In the genomic region with DNA sequence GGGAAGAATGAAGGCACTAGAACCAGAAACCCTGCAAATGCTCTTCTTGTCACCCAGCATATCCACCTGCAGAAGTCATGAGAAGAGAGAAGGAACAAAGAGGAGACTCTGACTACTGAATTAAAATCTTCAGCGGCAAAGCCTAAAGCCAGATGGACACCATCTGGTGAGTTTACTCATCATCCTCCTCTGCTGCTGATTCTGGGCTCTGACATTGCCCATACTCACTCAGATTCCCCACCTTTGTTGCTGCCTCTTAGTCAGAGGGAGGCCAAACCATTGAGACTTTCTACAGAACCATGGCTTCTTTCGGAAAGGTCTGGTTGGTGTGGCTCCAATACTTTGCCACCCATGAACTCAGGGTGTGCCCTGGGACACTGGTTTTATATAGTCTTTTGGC, we compare ENCODE assay signal across 19 cellular contexts.
DNase-seq lines count a peak whose midpoint lies in the region; ATAC-seq and TF ChIP-seq lines count a peak whose summit lies in the region.
"Had no signal": no experiment of that assay in that cellular context is flagged by ENCODE, and none has a peak within 500 bp of the region (broad histone marks: within the 10 kb centered on the region; RNA-seq: fewer than 3 reads in every experiment).

No MANE protein-coding gene starts in this region.

- H3K4me1 Mint-ChIP-seq in immature natural killer cell: no peaks in the 10 kb centered on the region
- H3K4me1 Mint-ChIP-seq: B cell, GM23338 had no signal

- H3K27ac ChIP-seq in osteoblast (ENCODE audit: low read depth, low read length) (no peak overlapping the region), substantia nigra (ENCODE audit: low read depth, low read length, poor library complexity, severe bottlenecking) (no peak overlapping the region)
- H3K27ac ChIP-seq: KMS-11, SJSA1 had no signal

- no peak for ATAC-seq in GM18502 (IDR thresholded peaks at IDR 0.05; ENCODE audit: poor library complexity, unreplicated experiment)
- ATAC-seq: GM23338, HCT116, Panc1 had no signal

- H4K20me1 ChIP-seq in osteoblast (ENCODE audit: insufficient read depth, low read length): no peaks in the 10 kb centered on the region

- H3K4me3 Mint-ChIP-seq in immature natural killer cell: no peak overlapping the region
- H3K4me3 Mint-ChIP-seq: B cell; CD4-positive, alpha-beta T cell; GM23338 had no signal

- H2AFZ ChIP-seq in osteoblast (ENCODE audit: low read length): no peak overlapping the region
- H2AFZ ChIP-seq: GM23338 had no signal

- no peaks in the 10 kb centered on the region for H3K36me3 ChIP-seq in osteoblast (ENCODE audit: insufficient read depth, low read length)
- H3K36me3 ChIP-seq: SJSA1 had no signal

- H3K36me3 Mint-ChIP-seq in immature natural killer cell: no peaks in the 10 kb centered on the region

- no peaks in the 10 kb centered on the region for H3K9me3 Mint-ChIP-seq in immature natural killer cell
- H3K9me3 Mint-ChIP-seq: CD4-positive, alpha-beta T cell; GM23338 had no signal

- TF ChIP-seq CTCF in AG10803 (conservative IDR thresholded peaks at IDR 0.05; ENCODE audit: low read length) (no peak), osteoblast (IDR thresholded peaks at IDR 0.05; ENCODE audit: extremely low read depth, low read depth, low read length) (no peak)

- DNase-seq in AG10803 (ENCODE audit: low read depth) (peak; percentile 42), ELR (ENCODE audit: low read depth) (peak; percentile 13), RPMI7951 (ENCODE audit: low read depth) (peak; percentile 54), inferior parietal cortex (ENCODE audit: extremely low spot score) (peak; percentile 2), osteoblast (ENCODE audit: insufficient read length, low spot score, missing footprints) (no peak), substantia nigra (lab: John Stamatoyannopoulos, UW) (no peak), immature natural killer cell (no peak)
- DNase-seq: CD4-positive, alpha-beta T cell; COR-L47; DMS79 treated with DMSO at 0.1 percent for 48 hours; NCI-H1694 treated with DMSO at 0.1 percent for 48 hours; NCI-H69 had no signal

- no peaks in the 10 kb centered on the region for H3K27me3 ChIP-seq in osteoblast (ENCODE audit: insufficient read depth, low read length)
- H3K27me3 ChIP-seq: SJSA1 had no signal

- no peak overlapping the region for H3K4me2 ChIP-seq in osteoblast (ENCODE audit: insufficient read depth, low read length)
- H3K4me2 ChIP-seq: GM23338, KMS-11 had no signal

- H3K4me3 ChIP-seq in AG10803 (ENCODE audit: low read length) (no peak overlapping the region), osteoblast (ENCODE audit: insufficient read depth, low read length) (no peak overlapping the region)
- H3K4me3 ChIP-seq: GM23338, SJSA1 had no signal

- H3K27ac Mint-ChIP-seq in immature natural killer cell: peak overlapping the region in 1 of 6 donors; percentile 63
- H3K27ac Mint-ChIP-seq: B cell; CD4-positive, alpha-beta T cell; GM23338 had no signal

- H3K79me2 ChIP-seq in osteoblast (ENCODE audit: insufficient read depth, low read length): no peaks in the 10 kb centered on the region

- no peaks in the 10 kb centered on the region for H3K9me3 ChIP-seq in osteoblast (ENCODE audit: low read depth, low read length)
- H3K9me3 ChIP-seq: SJSA1 had no signal

- H3K27me3 Mint-ChIP-seq in immature natural killer cell (ENCODE audit: low read depth in 3 of 3): peaks cover 0 to 2% (median 0%) of the 10 kb centered on the region in 3 donors
- H3K27me3 Mint-ChIP-seq: B cell; CD4-positive, alpha-beta T cell had no signal

- H3K4me1 ChIP-seq in osteoblast (ENCODE audit: insufficient read depth, low read length): no peaks in the 10 kb centered on the region
- H3K4me1 ChIP-seq: SJSA1 had no signal

Comparison
In these comparisons a context has a peak if more than half of its experiments do, and no peak if none do; other contexts are left out.
1. DNase-seq: peak in AG10803 (single experiment), ELR (single experiment), RPMI7951 (single experiment) and inferior parietal cortex (single experiment); none in osteoblast (single experiment), substantia nigra (0 of 49) and immature natural killer cell (0 of 3).